ENCODE assay signal across 1 cellular context in genomic region chr2:11580697-11581096, GRCh38.
TF ChIP-seq lines count a peak whose summit lies in the region.

No MANE protein-coding gene starts in this region.

TF ChIP-seq in IMR-90, 13 proteins besides CTCF, POLR2A, EP300 and RAD21 (continued from another document):
- no peak for TF ChIP-seq ELK1 (IDR thresholded peaks at IDR 0.05; ENCODE audit: borderline replicate concordance, low read depth, low read length)
- no peak for TF ChIP-seq MXI1 (IDR thresholded peaks at IDR 0.05; ENCODE audit: borderline replicate concordance, low read depth, low read length)
- no peak for TF ChIP-seq BHLHE40 (IDR thresholded peaks at IDR 0.05; ENCODE audit: low read depth, low read length)
- TF ChIP-seq CEBPB (IDR thresholded peaks at IDR 0.05; ENCODE audit: low read depth, low read length), result no peak
- no peak for TF ChIP-seq SMC3 (IDR thresholded peaks at IDR 0.05; ENCODE audit: low read depth, low read length)
- TF ChIP-seq RCOR1 (IDR thresholded peaks at IDR 0.05; ENCODE audit: insufficient replicate concordance, low read length), result no peak
- TF ChIP-seq FOS (IDR thresholded peaks at IDR 0.05; ENCODE audit: low read depth, low read length), result no peak
- TF ChIP-seq USF2 (IDR thresholded peaks at IDR 0.05; ENCODE audit: low read depth, low read length), result no peak
- TF ChIP-seq RFX5 (IDR thresholded peaks at IDR 0.05; ENCODE audit: low read depth, low read length), result no peak
- TF ChIP-seq MAFK (IDR thresholded peaks at IDR 0.05; ENCODE audit: low read depth, low read length), result no peak
TF ChIP-seq in IMR-90: peak in this region for 0.
